23 cellular contexts compared by ENCODE assay signal in genomic region chr10:37379991-37380390, GRCh38.
DNase-seq lines count a peak whose midpoint lies in the region; ATAC-seq and TF ChIP-seq lines count a peak whose summit lies in the region.
"Had no signal": no experiment of that assay in that cellular context is flagged by ENCODE, and none has a peak within 500 bp of the region (broad histone marks: within the 10 kb centered on the region; RNA-seq: fewer than 3 reads in every experiment).

No MANE protein-coding gene starts in this region.

- intact Hi-C loops in Right ventricle myocardium superior (cut with DNase I) (no loop called here), PC-9 (cut with micrococcal nuclease; ENCODE audit: unreplicated experiment) (no loop called here)

- no peaks in the 10 kb centered on the region for H3K9me2 ChIP-seq in PC-9 (ENCODE audit: insufficient read depth)
- H3K9me2 ChIP-seq: SK-N-SH had no signal

- H3K79me2 ChIP-seq in PC-9 (ENCODE audit: low read depth): no peaks in the 10 kb centered on the region

- CTCF ChIA-PET in PC-9 (lab: Charles Lee): no interaction called here

- in situ Hi-C loops in ACHN (cut with HindIII; ENCODE audit: low pct_ligation_motif_present, low pct_unique_long_range_greater_than_20kb, low sequenced_read_pairs): no loop called here

- no peaks in the 10 kb centered on the region for H4K20me1 ChIP-seq in PC-9 (ENCODE audit: insufficient read depth)

- no peak overlapping the region for H3K4me3 ChIP-seq in PC-9
- H3K4me3 ChIP-seq: esophagus squamous epithelium, Peyer's patch had no signal

- no peaks in the 10 kb centered on the region for H3K9me3 ChIP-seq in PC-9 (ENCODE audit: insufficient read depth, low read depth)
- H3K9me3 ChIP-seq: SK-N-SH had no signal

- POLR2A ChIA-PET in PC-9 (lab: Charles Lee; ENCODE audit: unreplicated experiment): no interaction called here

- no peak for ATAC-seq in Right ventricle myocardium superior (ENCODE audit: poor library complexity)
- ATAC-seq in HG03460 (IDR thresholded peaks at IDR 0.05; ENCODE audit: unreplicated experiment): no peak
- ATAC-seq: stimulated activated naive CD8-positive, alpha-beta T cell treated with anti-CD3 and anti-CD28 coated beads, Interleukin-15, amount 100 ng/mL, for 72 hours had no signal

- H3K27ac ChIP-seq in PC-9: no peak overlapping the region
- H3K27ac ChIP-seq: esophagus squamous epithelium, Peyer's patch, WERI-Rb-1 had no signal

- no peak overlapping the region for H2AFZ ChIP-seq in PC-9

- H3K4me2 ChIP-seq in PC-9: no peak overlapping the region
- H3K4me2 ChIP-seq: SK-N-SH had no signal

- no peaks in the 10 kb centered on the region for H3K36me3 ChIP-seq in PC-9 (ENCODE audit: low read depth)
- H3K36me3 ChIP-seq: esophagus squamous epithelium, Peyer's patch, WERI-Rb-1 had no signal

- TF ChIP-seq CTCF in PC-9 (conservative IDR thresholded peaks at IDR 0.05): no peak

- no peaks in the 10 kb centered on the region for H3F3A ChIP-seq in PC-9 (ENCODE audit: insufficient read depth, low read depth)

- no peaks in the 10 kb centered on the region for H3K4me1 ChIP-seq in PC-9 (replicated peaks; ENCODE audit: insufficient read depth)
- H3K4me1 ChIP-seq: esophagus squamous epithelium, Peyer's patch had no signal

- BruUV-seq in PC-9 (replicated peaks; lab: Mats Ljungman, UMichigan): no TSS peak

- peak; percentile 17 for DNase-seq in ACHN
- peak; percentile 91 for DNase-seq in HT1080 (ENCODE audit: low read depth)
- DNase-seq in T1000 (lab: John Stamatoyannopoulos, UW): peak; percentile 98
- DNase-seq in myocyte (ENCODE audit: low read depth): peak; percentile 1
- no peak for DNase-seq in NCI-H1436 (lab: John Stamatoyannopoulos, UW)
- DNase-seq in Right ventricle myocardium superior: no peak
- DNase-seq in PC-9: no peak
- DNase-seq: activated CD4-positive, alpha-beta T cell treated with anti-CD3 and anti-CD28 coated beads, Interleukin-2, amount 10 ng/mL, durations not matched to agents 24 days and 14 days; activated naive CD4-positive, alpha-beta T cell; activated T-cell treated with anti-CD3 and anti-CD28 coated beads, Interleukin-2, amount 50 U/mL, for 48 hours; effector CD4-positive, alpha-beta T cell; esophagus squamous epithelium; glutamatergic neuron; KG1; NCI-H146; NCI-H510A; NK-92 treated with Interleukin-12 subunit alpha and Interleukin-12 subunit beta, amount 100 ng/mL, for 24 hours; Peyer's patch; SK-N-SH; stimulated activated naive CD8-positive, alpha-beta T cell treated with anti-CD3 and anti-CD28 coated beads, Interleukin-15, amount 100 ng/mL, for 72 hours; T-helper 2 cell; WERI-Rb-1 had no signal

- H3K27me3 ChIP-seq in PC-9 (ENCODE audit: insufficient read depth, low read depth): no peaks in the 10 kb centered on the region
- H3K27me3 ChIP-seq: esophagus squamous epithelium, Peyer's patch had no signal

Comparison
In these comparisons a context has a peak if more than half of its experiments do, and no peak if none do; other contexts are left out.
1. DNase-seq: peak in ACHN (single experiment), HT1080 (single experiment), T1000 (single experiment) and myocyte (single experiment); none in NCI-H1436 (single experiment), Right ventricle myocardium superior (single experiment) and PC-9 (0 of 2).